Comparison of ENCODE assay signal across 19 cellular contexts in genomic region chr10:99369126-99369525, GRCh38. TPM values are rescaled to one million over a fixed set of nuclear protein-coding genes. Genes with fewer than 3 reads are reported as not detected.
DNase-seq lines count a peak whose midpoint lies in the region; ATAC-seq and TF ChIP-seq lines count a peak whose summit lies in the region.
"Had no signal": no experiment of that assay in that cellular context is flagged by ENCODE, and none has a peak within 500 bp of the region (broad histone marks: within the 10 kb centered on the region; RNA-seq: fewer than 3 reads in every experiment).

No MANE protein-coding gene starts in this region.

- no peaks in the 10 kb centered on the region for H3K9me3 ChIP-seq in body of pancreas
- H3K9me3 ChIP-seq: BE2C had no signal

- WGBS in body of pancreas, 2 donors: 72 to 76% methylated on average over 5 of the region's 5 CpGs

- H3K27ac ChIP-seq in angular gyrus (ENCODE audit: low read depth, low read length): peak overlapping the region; percentile 58
- no peak overlapping the region for H3K27ac ChIP-seq in body of pancreas
- H3K27ac ChIP-seq: PC-9 had no signal

- ATAC-seq in body of pancreas (no peak), HG02759 (IDR thresholded peaks at IDR 0.05; ENCODE audit: unreplicated experiment) (no peak)
- ATAC-seq: CD8-positive, alpha-beta T cell; HCT116 had no signal

- no peaks in the 10 kb centered on the region for H3K36me3 ChIP-seq in body of pancreas (replicated peaks in 1 of 2; ENCODE audit: insufficient read depth in 1 of 2, low read depth in 2 of 2)
- H3K36me3 ChIP-seq: BE2C had no signal

- H3K4me1 ChIP-seq in body of pancreas: no peaks in the 10 kb centered on the region
- H3K4me1 ChIP-seq: BE2C had no signal

- TF ChIP-seq CTCF in foreskin fibroblast (IDR thresholded peaks at IDR 0.05; ENCODE audit: low read depth, low read length): no peak
- no peak for TF ChIP-seq CTCF in body of pancreas (IDR thresholded peaks at IDR 0.05)

- no peak for TF ChIP-seq POLR2A in body of pancreas (IDR thresholded peaks at IDR 0.05)

- no peaks in the 10 kb centered on the region for H3K27me3 ChIP-seq in body of pancreas
- H3K27me3 ChIP-seq: BE2C had no signal

- intact Hi-C loops in body of pancreas (cut with DNase I): no loop called here

- DNase-seq in AG20443 (ENCODE audit: low spot score): peak; percentile 50
- DNase-seq in HS-27A (ENCODE audit: low read depth): peak; percentile 46
- peak; percentile 52 to 67 for DNase-seq in foreskin fibroblast
- no peak for DNase-seq in body of pancreas
- no peak for DNase-seq in DMS79 (lab: John Stamatoyannopoulos, UW)
- DNase-seq in GM19240 (ENCODE audit: insufficient read length, low spot score): no peak
- DNase-seq: BE2C; CD8-positive, alpha-beta T cell; KBM-7; NCI-H1092 treated with DMSO at 0.1 percent for 48 hours; NCI-H1694 treated with DMSO at 0.1 percent for 48 hours; NCI-H446 treated with DMSO at 0.1 percent for 48 hours; NCI-H748 treated with DMSO at 0.1 percent for 48 hours; PC-9; Right ventricle myocardium superior had no signal

- H3K4me3 ChIP-seq in foreskin fibroblast (ENCODE audit: low read depth in 1 of 2, low read length in 2 of 2): no peak overlapping the region
- no peak overlapping the region for H3K4me3 ChIP-seq in body of pancreas
- H3K4me3 ChIP-seq: PC-9 had no signal

RNA-seq across cellular contexts. Expression of gene CNNM1, which starts 40.0 kb away (rescaled TPM):
- total RNA-seq in body of pancreas: 1 to 10 TPM; 1.3 to 1.6 TPM
- total RNA-seq: CD8-positive, alpha-beta T cell; MCF 10A; PC-9 had no signal

Comparison
In these comparisons a context has a peak if more than half of its experiments do, and no peak if none do; other contexts are left out.
1. DNase-seq: peak in AG20443 (single experiment), HS-27A (single experiment) and foreskin fibroblast (2 of 2); none in body of pancreas (0 of 4), DMS79 (single experiment) and GM19240 (single experiment).